ENCODE assay signal across 12 cellular contexts in the genomic region with DNA sequence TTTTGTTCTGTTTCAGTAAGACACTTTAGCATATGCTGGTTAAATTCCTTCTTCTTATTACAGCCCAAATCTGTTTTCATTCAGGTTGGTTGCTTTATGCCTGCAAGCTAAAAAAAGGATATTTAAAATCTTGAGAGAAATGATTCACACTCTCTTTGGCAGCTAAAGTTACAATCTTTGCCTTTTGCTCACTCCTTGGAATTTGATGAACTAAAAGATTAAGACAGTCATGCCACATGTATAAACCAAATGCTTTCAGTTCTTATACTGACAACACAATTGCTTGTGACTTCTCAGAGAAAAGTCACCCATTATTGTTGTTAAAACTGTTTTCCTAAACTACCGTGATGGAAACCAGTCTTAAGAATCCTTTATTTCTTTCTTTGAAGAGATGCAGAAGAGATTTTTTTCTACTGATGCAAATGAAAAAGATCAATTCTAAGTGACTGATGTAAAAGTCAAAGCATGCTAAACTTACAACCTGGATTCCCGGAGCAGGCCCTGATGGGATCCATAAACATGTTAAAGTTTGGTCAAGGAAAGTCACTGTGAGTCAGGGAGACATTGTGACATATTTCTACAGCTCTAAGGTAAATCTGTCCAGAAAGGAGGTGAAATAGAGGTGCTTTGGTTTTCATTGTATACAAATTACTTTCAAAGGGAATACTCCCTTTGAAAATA.
A peak's percentile ranks its signal among the peaks of the same experiment; 100 is the strongest.
DNase-seq lines count a peak whose midpoint lies in the region; ATAC-seq, FAIRE-seq and TF ChIP-seq lines count a peak whose summit lies in the region.
"Had no signal": no experiment of that assay in that cellular context is flagged by ENCODE, and none has a peak within 500 bp of the region (broad histone marks: within the 10 kb centered on the region; RNA-seq: fewer than 3 reads in every experiment).

No MANE protein-coding gene starts in this region.

- no peak for TF ChIP-seq CTCF in mammary epithelial cell (conservative IDR thresholded peaks at IDR 0.05 in 1 of 2, IDR thresholded peaks at IDR 0.05 in 1 of 2; ENCODE audit: extremely low read depth in 1 of 2, insufficient read depth in 1 of 2, low read depth in 1 of 2, low read length in 2 of 2)

- H3K27ac ChIP-seq in mammary epithelial cell (ENCODE audit: insufficient read depth, low read depth, low read length) (peak overlapping the region; percentile 58), mesenchymal stem cell (ENCODE audit: low read length, poor library complexity, severe bottlenecking) (no peak overlapping the region)
- H3K27ac ChIP-seq: parathyroid adenoma had no signal

- H3K4me2 ChIP-seq in mammary epithelial cell (ENCODE audit: insufficient read depth, low read depth, low read length) (peak overlapping the region; percentile 58), mesenchymal stem cell (ENCODE audit: low read length, poor library complexity, severe bottlenecking) (no peak overlapping the region)

- H3K4me1 ChIP-seq in mammary epithelial cell (ENCODE audit: insufficient read depth, low read length) (no peaks in the 10 kb centered on the region), mesenchymal stem cell (ENCODE audit: control insufficient read depth, insufficient read depth, low read depth, low read length) (no peaks in the 10 kb centered on the region)
- H3K4me1 ChIP-seq: Caco-2, parathyroid adenoma had no signal

- H3K4me3 ChIP-seq in mammary epithelial cell (replicated peaks in 1 of 3; ENCODE audit: insufficient read depth in 1 of 3, low read depth in 2 of 3, low read length in 3 of 3), result no peak overlapping the region
- H3K4me3 ChIP-seq in mesenchymal stem cell (ENCODE audit: insufficient read depth in 1 of 2, low read depth in 1 of 2, low read length in 2 of 2), result no peak overlapping the region

- no peaks in the 10 kb centered on the region for H3K79me1 ChIP-seq in mesenchymal stem cell (replicated peaks; ENCODE audit: low read length, poor library complexity, severe bottlenecking)

- no peak overlapping the region for H2BK15ac ChIP-seq in mesenchymal stem cell (ENCODE audit: low read depth, poor library complexity, severe bottlenecking)

- no peak overlapping the region for H2BK5ac ChIP-seq in mesenchymal stem cell (ENCODE audit: low read depth, low read length, poor library complexity, severe bottlenecking)

- DNase-seq in AG08395 (ENCODE audit: low spot score) (peak; percentile 58), HTR-8/SVneo (ENCODE audit: insufficient read length, low spot score) (peak; percentile 48), mammary epithelial cell (peak; percentile 63), mesenchymal stem cell (peak; percentile 66), GDM1 (lab: John Stamatoyannopoulos, UW) (no peak)
- DNase-seq: Caco-2; erythroblast; NK-92 treated with Interleukin-12 subunit alpha and Interleukin-12 subunit beta, amount 100 ng/mL, for 24 hours had no signal

- CTCF ChIA-PET in mammary epithelial cell (lab: Charles Lee; ENCODE audit: low non-redundant PET), result no interaction called here

- no peaks in the 10 kb centered on the region for H3K9me3 ChIP-seq in mammary epithelial cell (replicated peaks; ENCODE audit: insufficient read depth, low read length)
- no peaks in the 10 kb centered on the region for H3K9me3 ChIP-seq in mesenchymal stem cell (ENCODE audit: control insufficient read depth, low read length)
- H3K9me3 ChIP-seq: Caco-2 had no signal

- H3K23ac ChIP-seq in mesenchymal stem cell (ENCODE audit: low read length in 2 of 2), result no peak overlapping the region

- no peak overlapping the region for H3K18ac ChIP-seq in mesenchymal stem cell (ENCODE audit: low read depth in 1 of 2, low read length in 2 of 2)

- H4K8ac ChIP-seq in mesenchymal stem cell (ENCODE audit: low read length), result no peak overlapping the region

- H2BK12ac ChIP-seq in mesenchymal stem cell (ENCODE audit: low read length in 2 of 2), result no peak overlapping the region

- no peaks in the 10 kb centered on the region for H3K36me3 ChIP-seq in mammary epithelial cell (ENCODE audit: insufficient read depth, low read length)
- H3K36me3 ChIP-seq in mesenchymal stem cell (ENCODE audit: control insufficient read depth in 1 of 2, insufficient read depth in 2 of 2, low read depth in 1 of 2, low read length in 2 of 2), result no peaks in the 10 kb centered on the region

- peak overlapping the region; percentile 30 for H2AFZ ChIP-seq in mammary epithelial cell (ENCODE audit: low read depth, low read length)
- H2AFZ ChIP-seq in mesenchymal stem cell (ENCODE audit: low read depth, low read length), result no peak overlapping the region
- H2AFZ ChIP-seq: parathyroid adenoma had no signal

- WGBS in mammary epithelial cell (ENCODE audit: low coverage, missing lambda C conversion rate), result 0% methylated on average over 2 of the region's 2 CpGs
- WGBS in mesenchymal stem cell, result 8% methylated on average over 2 of the region's 2 CpGs

- H3K14ac ChIP-seq in mesenchymal stem cell (ENCODE audit: low read length in 2 of 2), result no peak overlapping the region

- BruUV-seq in mammary epithelial cell (replicated peaks; lab: Mats Ljungman, UMichigan), result no TSS peak

- no peak overlapping the region for H2AK5ac ChIP-seq in mesenchymal stem cell (ENCODE audit: low read length, severe bottlenecking)

- no peaks in the 10 kb centered on the region for H3K27me3 ChIP-seq in mammary epithelial cell (ENCODE audit: insufficient read depth, low read length)
- H3K27me3 ChIP-seq in mesenchymal stem cell (ENCODE audit: control insufficient read depth in 1 of 2, insufficient read depth in 1 of 2, low read length in 2 of 2), result no peaks in the 10 kb centered on the region

- dilution Hi-C loops in mammary epithelial cell (cut with HindIII; ENCODE audit: low sequenced_read_pairs), result no loop called here

- no peaks in the 10 kb centered on the region for H3K79me2 ChIP-seq in mammary epithelial cell (ENCODE audit: insufficient read depth, low read length)
- H3K79me2 ChIP-seq: parathyroid adenoma had no signal

- no peak overlapping the region for H3K4ac ChIP-seq in mesenchymal stem cell (ENCODE audit: low read depth in 1 of 2, low read length in 2 of 2)

- H3K9ac ChIP-seq in mammary epithelial cell (ENCODE audit: insufficient read depth, low read length) (no peak overlapping the region), mesenchymal stem cell (ENCODE audit: low read length) (peak overlapping the region; percentile 62)
- H3K9ac ChIP-seq: parathyroid adenoma had no signal

- H4K91ac ChIP-seq in mesenchymal stem cell (ENCODE audit: low read length), result no peak overlapping the region

- intact Hi-C loops in mammary epithelial cell (cut with micrococcal nuclease), result no loop called here

- FAIRE-seq in HTR-8/SVneo (lab: Jason Lieb, UNC), result peak; percentile 38

- H4K20me1 ChIP-seq in mammary epithelial cell (ENCODE audit: insufficient read depth, low read length), result no peaks in the 10 kb centered on the region

- ATAC-seq in HG02763 (IDR thresholded peaks at IDR 0.05; ENCODE audit: unreplicated experiment) (no peak), GM18868 (IDR thresholded peaks at IDR 0.05; ENCODE audit: unreplicated experiment) (no peak), HG03439 (IDR thresholded peaks at IDR 0.05; ENCODE audit: unreplicated experiment) (no peak)

- in situ Hi-C loops in mammary epithelial cell (cut with MboI; ENCODE audit: low sequenced_read_pairs in 2 of 2), result no loop called here

- H2BK120ac ChIP-seq in mesenchymal stem cell (ENCODE audit: low read depth, low read length), result no peak overlapping the region
